ENCODE assay signal across 1 cellular context in the genomic region with DNA sequence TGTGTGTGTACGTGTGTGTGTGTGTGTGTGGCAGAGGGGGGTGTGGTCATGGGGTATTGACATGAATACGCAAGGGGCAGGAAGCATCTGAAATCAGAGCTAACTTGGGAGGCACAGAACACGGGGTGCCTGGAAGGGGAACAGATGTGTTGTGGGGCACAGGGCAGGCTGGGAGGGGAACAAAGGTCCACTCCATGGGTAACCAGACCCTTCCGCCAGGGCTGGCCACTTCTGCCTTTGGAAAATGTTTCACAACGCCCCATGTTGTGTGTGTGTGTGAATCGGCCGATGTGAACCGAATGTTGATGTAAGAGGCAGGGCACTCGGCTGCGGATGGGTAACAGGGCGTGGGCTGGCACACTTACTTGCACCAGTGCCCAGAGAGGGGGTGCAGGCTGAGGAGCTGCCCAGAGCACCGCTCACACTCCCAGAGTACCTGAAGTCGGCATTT.
TF ChIP-seq lines count a peak whose summit lies in the region.

TSS of gene SLC11A1 (plus strand) at position 358 of the 451 bp plus-strand sequence. CDS start 96 bp downstream, outside the sequence.

TF ChIP-seq in HepG2, 621 proteins besides CTCF, POLR2A, EP300 and RAD21 (continued from another document and continues in another):
- TF ChIP-seq FOXC1 (CRISPR knock-in tag; IDR thresholded peaks at IDR 0.05; ENCODE audit: borderline replicate concordance) (no peak), NR2F6 (IDR thresholded peaks at IDR 0.05) (no peak), NR2F6 (CRISPR knock-in tag; IDR thresholded peaks at IDR 0.05) (no peak), KLF12 (CRISPR knock-in tag; IDR thresholded peaks at IDR 0.05; ENCODE audit: borderline replicate concordance) (no peak), KLF11 (CRISPR knock-in tag; IDR thresholded peaks at IDR 0.05) (no peak), DR1 (CRISPR knock-in tag; IDR thresholded peaks at IDR 0.05) (no peak), ZBTB34 (CRISPR knock-in tag; IDR thresholded peaks at IDR 0.05) (no peak), ZNF460 (CRISPR knock-in tag; IDR thresholded peaks at IDR 0.05; ENCODE audit: borderline replicate concordance) (no peak), ZNF850 (CRISPR knock-in tag; conservative IDR thresholded peaks at IDR 0.05) (no peak), MIER3 (CRISPR knock-in tag; IDR thresholded peaks at IDR 0.05; ENCODE audit: borderline replicate concordance) (no peak), MAFK (conservative IDR thresholded peaks at IDR 0.05 in 1 of 2, IDR thresholded peaks at IDR 0.05 in 1 of 2; ENCODE audit: low read length in 2 of 2) (no peak), PHF20 (CRISPR knock-in tag; IDR thresholded peaks at IDR 0.05) (no peak), GATAD2A (CRISPR knock-in tag; IDR thresholded peaks at IDR 0.05) (0 out of 2 replicates have a peak, but pooled peaks have one; percentile 13), ZFP36L1 (CRISPR knock-in tag; IDR thresholded peaks at IDR 0.05) (no peak), POLR2AphosphoS2 (IDR thresholded peaks at IDR 0.05; ENCODE audit: low read depth, low read length) (no peak), SRY (CRISPR knock-in tag; IDR thresholded peaks at IDR 0.05) (no peak), ATM (IDR thresholded peaks at IDR 0.05; ENCODE audit: borderline replicate concordance) (no peak), ZNF761 (CRISPR knock-in tag; conservative IDR thresholded peaks at IDR 0.05) (no peak), ZNF564 (CRISPR knock-in tag; IDR thresholded peaks at IDR 0.05) (no peak), ZNF501 (CRISPR knock-in tag; IDR thresholded peaks at IDR 0.05) (peak; percentile 74; the same call in 1 of the 2 replicates), NFAT5 (CRISPR knock-in tag; IDR thresholded peaks at IDR 0.05) (no peak), ZBTB33 (CRISPR knock-in tag; IDR thresholded peaks at IDR 0.05) (no peak), KLF9 (CRISPR knock-in tag; IDR thresholded peaks at IDR 0.05; ENCODE audit: low read depth) (no peak), ZNF431 (CRISPR knock-in tag; IDR thresholded peaks at IDR 0.05; ENCODE audit: borderline replicate concordance, low read depth) (no peak), PAX8 (CRISPR knock-in tag; IDR thresholded peaks at IDR 0.05; ENCODE audit: borderline replicate concordance) (no peak), ZNF776 (CRISPR knock-in tag; IDR thresholded peaks at IDR 0.05) (no peak), MYC (CRISPR knock-in tag; IDR thresholded peaks at IDR 0.05; ENCODE audit: borderline replicate concordance) (no peak), ZNF468 (CRISPR knock-in tag; IDR thresholded peaks at IDR 0.05) (no peak), ISL2 (CRISPR knock-in tag; IDR thresholded peaks at IDR 0.05) (no peak), SP4 (CRISPR knock-in tag; IDR thresholded peaks at IDR 0.05) (no peak), SPEN (CRISPR knock-in tag; IDR thresholded peaks at IDR 0.05; ENCODE audit: low read depth) (0 out of 2 replicates have a peak, but pooled peaks have one; percentile 50), ZNF740 (CRISPR knock-in tag; IDR thresholded peaks at IDR 0.05) (no peak), ZFP37 (CRISPR knock-in tag; IDR thresholded peaks at IDR 0.05; ENCODE audit: borderline replicate concordance) (no peak)
- TF ChIP-seq, protein P1, sequence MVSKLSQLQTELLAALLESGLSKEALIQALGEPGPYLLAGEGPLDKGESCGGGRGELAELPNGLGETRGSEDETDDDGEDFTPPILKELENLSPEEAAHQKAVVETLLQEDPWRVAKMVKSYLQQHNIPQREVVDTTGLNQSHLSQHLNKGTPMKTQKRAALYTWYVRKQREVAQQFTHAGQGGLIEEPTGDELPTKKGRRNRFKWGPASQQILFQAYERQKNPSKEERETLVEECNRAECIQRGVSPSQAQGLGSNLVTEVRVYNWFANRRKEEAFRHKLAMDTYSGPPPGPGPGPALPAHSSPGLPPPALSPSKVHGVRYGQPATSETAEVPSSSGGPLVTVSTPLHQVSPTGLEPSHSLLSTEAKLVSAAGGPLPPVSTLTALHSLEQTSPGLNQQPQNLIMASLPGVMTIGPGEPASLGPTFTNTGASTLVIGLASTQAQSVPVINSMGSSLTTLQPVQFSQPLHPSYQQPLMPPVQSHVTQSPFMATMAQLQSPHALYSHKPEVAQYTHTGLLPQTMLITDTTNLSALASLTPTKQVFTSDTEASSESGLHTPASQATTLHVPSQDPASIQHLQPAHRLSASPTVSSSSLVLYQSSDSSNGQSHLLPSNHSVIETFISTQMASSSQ (IDR thresholded peaks at IDR 0.05; ENCODE audit: low read depth) = no peak
- TF ChIP-seq, protein P1 (CRISPR knock-in tag; IDR thresholded peaks at IDR 0.05; ENCODE audit: borderline replicate concordance) = no peak
- TF ChIP-seq, protein P2, sequence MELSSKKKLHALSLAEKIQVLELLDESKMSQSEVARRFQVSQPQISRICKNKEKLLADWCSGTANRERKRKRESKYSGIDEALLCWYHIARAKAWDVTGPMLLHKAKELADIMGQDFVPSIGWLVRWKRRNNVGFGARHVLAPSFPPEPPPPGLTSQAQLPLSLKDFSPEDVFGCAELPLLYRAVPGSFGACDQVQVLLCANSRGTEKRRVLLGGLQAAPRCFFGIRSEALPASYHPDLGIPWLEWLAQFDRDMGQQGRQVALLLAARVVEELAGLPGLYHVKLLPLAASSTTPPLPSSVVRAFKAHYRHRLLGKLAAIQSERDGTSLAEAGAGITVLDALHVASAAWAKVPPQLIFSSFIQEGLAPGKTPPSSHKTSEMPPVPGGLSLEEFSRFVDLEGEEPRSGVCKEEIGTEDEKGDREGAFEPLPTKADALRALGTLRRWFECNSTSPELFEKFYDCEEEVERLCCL (CRISPR knock-in tag; IDR thresholded peaks at IDR 0.05; ENCODE audit: borderline replicate concordance) = no peak
- TF ChIP-seq, protein P3, sequence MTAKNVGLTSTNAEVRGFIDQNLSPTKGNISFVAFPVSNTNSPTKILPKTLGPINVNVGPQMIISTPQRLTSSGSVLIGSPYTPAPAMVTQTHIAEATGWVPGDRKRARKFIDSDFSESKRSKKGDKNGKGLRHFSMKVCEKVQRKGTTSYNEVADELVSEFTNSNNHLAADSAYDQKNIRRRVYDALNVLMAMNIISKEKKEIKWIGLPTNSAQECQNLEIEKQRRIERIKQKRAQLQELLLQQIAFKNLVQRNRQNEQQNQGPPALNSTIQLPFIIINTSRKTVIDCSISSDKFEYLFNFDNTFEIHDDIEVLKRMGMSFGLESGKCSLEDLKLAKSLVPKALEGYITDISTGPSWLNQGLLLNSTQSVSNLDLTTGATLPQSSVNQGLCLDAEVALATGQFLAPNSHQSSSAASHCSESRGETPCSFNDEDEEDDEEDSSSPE (CRISPR knock-in tag; IDR thresholded peaks at IDR 0.05) = no peak
- TF ChIP-seq, protein P4, sequence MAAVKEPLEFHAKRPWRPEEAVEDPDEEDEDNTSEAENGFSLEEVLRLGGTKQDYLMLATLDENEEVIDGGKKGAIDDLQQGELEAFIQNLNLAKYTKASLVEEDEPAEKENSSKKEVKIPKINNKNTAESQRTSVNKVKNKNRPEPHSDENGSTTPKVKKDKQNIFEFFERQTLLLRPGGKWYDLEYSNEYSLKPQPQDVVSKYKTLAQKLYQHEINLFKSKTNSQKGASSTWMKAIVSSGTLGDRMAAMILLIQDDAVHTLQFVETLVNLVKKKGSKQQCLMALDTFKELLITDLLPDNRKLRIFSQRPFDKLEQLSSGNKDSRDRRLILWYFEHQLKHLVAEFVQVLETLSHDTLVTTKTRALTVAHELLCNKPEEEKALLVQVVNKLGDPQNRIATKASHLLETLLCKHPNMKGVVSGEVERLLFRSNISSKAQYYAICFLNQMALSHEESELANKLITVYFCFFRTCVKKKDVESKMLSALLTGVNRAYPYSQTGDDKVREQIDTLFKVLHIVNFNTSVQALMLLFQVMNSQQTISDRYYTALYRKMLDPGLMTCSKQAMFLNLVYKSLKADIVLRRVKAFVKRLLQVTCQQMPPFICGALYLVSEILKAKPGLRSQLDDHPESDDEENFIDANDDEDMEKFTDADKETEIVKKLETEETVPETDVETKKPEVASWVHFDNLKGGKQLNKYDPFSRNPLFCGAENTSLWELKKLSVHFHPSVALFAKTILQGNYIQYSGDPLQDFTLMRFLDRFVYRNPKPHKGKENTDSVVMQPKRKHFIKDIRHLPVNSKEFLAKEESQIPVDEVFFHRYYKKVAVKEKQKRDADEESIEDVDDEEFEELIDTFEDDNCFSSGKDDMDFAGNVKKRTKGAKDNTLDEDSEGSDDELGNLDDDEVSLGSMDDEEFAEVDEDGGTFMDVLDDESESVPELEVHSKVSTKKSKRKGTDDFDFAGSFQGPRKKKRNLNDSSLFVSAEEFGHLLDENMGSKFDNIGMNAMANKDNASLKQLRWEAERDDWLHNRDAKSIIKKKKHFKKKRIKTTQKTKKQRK (IDR thresholded peaks at IDR 0.05; ENCODE audit: low read length) = no peak
